Comparison of ENCODE assay signal across 11 cellular contexts in genomic region chr1:61950418-61950817, GRCh38.
DNase-seq lines count a peak whose midpoint lies in the region; ATAC-seq and TF ChIP-seq lines count a peak whose summit lies in the region.
"Had no signal": no experiment of that assay in that cellular context is flagged by ENCODE, and none has a peak within 500 bp of the region (broad histone marks: within the 10 kb centered on the region; RNA-seq: fewer than 3 reads in every experiment).

No MANE protein-coding gene starts in this region.

- H3K27ac ChIP-seq in cardiac muscle cell (no peak overlapping the region), right atrium auricular region (peak overlapping the region in 1 of 2 donors; percentile 86), Panc1 (ENCODE audit: low read length) (no peak overlapping the region), thyroid gland (peak overlapping the region; percentile 24 to 70 (median 48)), stomach (no peak overlapping the region)
- H3K27ac ChIP-seq: BLaER1 treated with 17β-estradiol and CSF1 and Interleukin-3, amounts not matched to agents 10 nM and 100 nM had no signal

- no peak overlapping the region for H3K4me3 Mint-ChIP-seq in activated CD4-positive, alpha-beta T cell treated with anti-CD3 and anti-CD28 coated beads, Interleukin-2, amount 10 ng/mL, durations not matched to agents 7 days and 5 days
- H3K4me3 Mint-ChIP-seq: stimulated activated naive B cell treated with anti-CD40 and anti-IgM and Interleukin-4, amounts not matched to agents 10 μg/mL and 1 μg/mL and 100 μg/mL, for 72 hours had no signal

- in situ Hi-C loops in Panc1 (cut with HindIII; ENCODE audit: low pct_unique_long_range_greater_than_20kb, low sequenced_read_pairs): no loop called here

- H3K36me3 ChIP-seq in cardiac muscle cell: no peaks in the 10 kb centered on the region
- H3K36me3 ChIP-seq in right atrium auricular region: no peaks in the 10 kb centered on the region
- no peaks in the 10 kb centered on the region for H3K36me3 ChIP-seq in Panc1 (ENCODE audit: control insufficient read depth, insufficient read depth, low read length)
- no peaks in the 10 kb centered on the region for H3K36me3 ChIP-seq in thyroid gland
- no peaks in the 10 kb centered on the region for H3K36me3 ChIP-seq in stomach
- H3K36me3 ChIP-seq: BLaER1 treated with 17β-estradiol and CSF1 and Interleukin-3, amounts not matched to agents 10 nM and 100 nM had no signal

- H3K4me3 ChIP-seq in cardiac muscle cell: no peak overlapping the region
- no peak overlapping the region for H3K4me3 ChIP-seq in right atrium auricular region
- H3K4me3 ChIP-seq in Panc1 (ENCODE audit: low read depth in 2 of 2, low read length in 2 of 2): no peak overlapping the region
- no peak overlapping the region for H3K4me3 ChIP-seq in fibroblast of pulmonary artery (replicated peaks; ENCODE audit: low read depth, low read length)
- H3K4me3 ChIP-seq in thyroid gland (replicated peaks in 1 of 3): no peak overlapping the region
- no peak overlapping the region for H3K4me3 ChIP-seq in stomach
- H3K4me3 ChIP-seq: BLaER1 treated with 17β-estradiol and CSF1 and Interleukin-3, amounts not matched to agents 10 nM and 100 nM had no signal

- no peak for TF ChIP-seq POLR2A in thyroid gland (IDR thresholded peaks at IDR 0.05)
- TF ChIP-seq POLR2A in stomach (IDR thresholded peaks at IDR 0.05): no peak

- H3K27ac Mint-ChIP-seq in activated CD4-positive, alpha-beta T cell treated with anti-CD3 and anti-CD28 coated beads, Interleukin-2, amount 10 ng/mL, durations not matched to agents 7 days and 5 days: no peak overlapping the region
- H3K27ac Mint-ChIP-seq: stimulated activated naive B cell treated with anti-CD40 and anti-IgM and Interleukin-4, amounts not matched to agents 10 μg/mL and 1 μg/mL and 100 μg/mL, for 72 hours had no signal

- WGBS in thyroid gland, 2 donors: 37 to 46% methylated on average over 2 of the region's 2 CpGs
- 31 to 53% (median 39%) methylated on average over 2 of the region's 2 CpGs for WGBS in stomach, 5 donors

- no peak for ATAC-seq in Panc1
- ATAC-seq: stimulated activated naive B cell treated with anti-CD40 and anti-IgM and Interleukin-4, amounts not matched to agents 10 μg/mL and 1 μg/mL and 100 μg/mL, for 72 hours had no signal

- TF ChIP-seq CTCF in cardiac muscle cell (IDR thresholded peaks at IDR 0.05; ENCODE audit: low read depth, low read length) (peak; percentile 25), right atrium auricular region (IDR thresholded peaks at IDR 0.05) (peak in 1 of 2 donors; percentile 48), Panc1 (IDR thresholded peaks at IDR 0.05) (peak; percentile 59; the same call in 1 of the 2 replicates), fibroblast of pulmonary artery (IDR thresholded peaks at IDR 0.05; ENCODE audit: low read length, missing control alignments) (peak; percentile 18), thyroid gland (IDR thresholded peaks at IDR 0.05) (peak in 3 of 6 experiments; percentile 50 to 65 (median 61)), stomach (IDR thresholded peaks at IDR 0.05) (no peak)

- H3K36me3 Mint-ChIP-seq in activated CD4-positive, alpha-beta T cell treated with anti-CD3 and anti-CD28 coated beads, Interleukin-2, amount 10 ng/mL, durations not matched to agents 7 days and 5 days (ENCODE audit: low read depth): no peaks in the 10 kb centered on the region
- H3K36me3 Mint-ChIP-seq: stimulated activated naive B cell treated with anti-CD40 and anti-IgM and Interleukin-4, amounts not matched to agents 10 μg/mL and 1 μg/mL and 100 μg/mL, for 72 hours had no signal

- no peaks in the 10 kb centered on the region for H3K4me1 Mint-ChIP-seq in activated CD4-positive, alpha-beta T cell treated with anti-CD3 and anti-CD28 coated beads, Interleukin-2, amount 10 ng/mL, durations not matched to agents 7 days and 5 days
- H3K4me1 Mint-ChIP-seq: stimulated activated naive B cell treated with anti-CD40 and anti-IgM and Interleukin-4, amounts not matched to agents 10 μg/mL and 1 μg/mL and 100 μg/mL, for 72 hours had no signal

- H3K27me3 Mint-ChIP-seq in activated CD4-positive, alpha-beta T cell treated with anti-CD3 and anti-CD28 coated beads, Interleukin-2, amount 10 ng/mL, durations not matched to agents 7 days and 5 days: no peaks in the 10 kb centered on the region
- H3K27me3 Mint-ChIP-seq: stimulated activated naive B cell treated with anti-CD40 and anti-IgM and Interleukin-4, amounts not matched to agents 10 μg/mL and 1 μg/mL and 100 μg/mL, for 72 hours had no signal

- peak in 1 of 2 donors; percentile 25 for DNase-seq in cardiac muscle cell (ENCODE audit: low read depth in 1 of 2, low spot score in 1 of 2)
- no peak for DNase-seq in right atrium auricular region (ENCODE audit: low spot score)
- no peak for DNase-seq in Panc1 (ENCODE audit: low read depth, low spot score)
- peak; percentile 28 for DNase-seq in fibroblast of pulmonary artery (ENCODE audit: low read depth)
- DNase-seq in thyroid gland: no peak
- DNase-seq in stomach: no peak
- DNase-seq in activated CD4-positive, alpha-beta T cell treated with anti-CD3 and anti-CD28 coated beads, Interleukin-2, amount 10 ng/mL, durations not matched to agents 7 days and 5 days: no peak
- DNase-seq in head of caudate nucleus: no peak
- DNase-seq: foreskin fibroblast; stimulated activated naive B cell treated with anti-CD40 and anti-IgM and Interleukin-4, amounts not matched to agents 10 μg/mL and 1 μg/mL and 100 μg/mL, for 72 hours had no signal

- intact Hi-C loops in Panc1 (cut with micrococcal nuclease; ENCODE audit: unreplicated experiment) (no loop called here), thyroid gland (cut with DNase I) (no loop called here), stomach (cut with DNase I; ENCODE audit: low total_unique reads) (no loop called here), head of caudate nucleus (cut with DNase I) (no loop called here)

- TF ChIP-seq EP300 in stomach (IDR thresholded peaks at IDR 0.05): no peak

- CTCF ChIA-PET in Panc1 (lab: Charles Lee): no interaction called here
- CTCF ChIA-PET in activated CD4-positive, alpha-beta T cell treated with anti-CD3 and anti-CD28 coated beads, Interleukin-2, amount 10 ng/mL, durations not matched to agents 7 days and 5 days (lab: Charles Lee): interaction anchor here (0.6 kb wide), 1 partner anchor 181 kb away, joined by 3 read pairs; no protein-coding TSS in a partner anchor

- H3K27me3 ChIP-seq in cardiac muscle cell (no peaks in the 10 kb centered on the region), right atrium auricular region (no peaks in the 10 kb centered on the region), Panc1 (ENCODE audit: control insufficient read depth, insufficient read depth, low read length) (no peaks in the 10 kb centered on the region), thyroid gland (no peaks in the 10 kb centered on the region), stomach (no peaks in the 10 kb centered on the region)
- H3K27me3 ChIP-seq: BLaER1 treated with 17β-estradiol and CSF1 and Interleukin-3, amounts not matched to agents 10 nM and 100 nM had no signal

- no peaks in the 10 kb centered on the region for H3K9me3 ChIP-seq in cardiac muscle cell (ENCODE audit: low read depth)
- no peaks in the 10 kb centered on the region for H3K9me3 ChIP-seq in right atrium auricular region
- H3K9me3 ChIP-seq in Panc1 (ENCODE audit: control insufficient read depth, insufficient read depth, low read depth, low read length): no peaks in the 10 kb centered on the region
- H3K9me3 ChIP-seq in thyroid gland: no peaks in the 10 kb centered on the region
- H3K9me3 ChIP-seq in stomach: no peaks in the 10 kb centered on the region
- H3K9me3 ChIP-seq: BLaER1 treated with 17β-estradiol and CSF1 and Interleukin-3, amounts not matched to agents 10 nM and 100 nM had no signal

- POLR2A ChIA-PET in Panc1 (lab: Charles Lee): no interaction called here
- POLR2A ChIA-PET in activated CD4-positive, alpha-beta T cell treated with anti-CD3 and anti-CD28 coated beads, Interleukin-2, amount 10 ng/mL, durations not matched to agents 7 days and 5 days (lab: Charles Lee): no interaction called here

- no TSS peak for BruUV-seq in Panc1 (replicated peaks; lab: Mats Ljungman, UMichigan)

- H3K4me1 ChIP-seq in cardiac muscle cell (ENCODE audit: low read depth) (peaks cover 3% of the 10 kb centered on the region), right atrium auricular region (peaks cover 0 to 6% of the 10 kb centered on the region in 2 donors), Panc1 (ENCODE audit: control insufficient read depth, insufficient read depth, low read length) (no peaks in the 10 kb centered on the region), thyroid gland (peaks cover 13 to 14% of the 10 kb centered on the region in 2 donors), stomach (peaks cover 0 to 17% (median 0%) of the 10 kb centered on the region in 4 donors)
- H3K4me1 ChIP-seq: BLaER1 treated with 17β-estradiol and CSF1 and Interleukin-3, amounts not matched to agents 10 nM and 100 nM had no signal

- no peaks in the 10 kb centered on the region for H3K9me3 Mint-ChIP-seq in activated CD4-positive, alpha-beta T cell treated with anti-CD3 and anti-CD28 coated beads, Interleukin-2, amount 10 ng/mL, durations not matched to agents 7 days and 5 days

Comparison
In these comparisons a context has a peak if more than half of its experiments do, and no peak if none do; other contexts are left out.
1. H3K27ac ChIP-seq: peak in thyroid gland (3 of 3); none in cardiac muscle cell (single experiment), Panc1 (single experiment) and stomach (0 of 5).
2. CTCF ChIP-seq: peak in cardiac muscle cell (single experiment), Panc1 (single experiment) and fibroblast of pulmonary artery (single experiment); none in stomach (0 of 7).